In the genomic region with DNA sequence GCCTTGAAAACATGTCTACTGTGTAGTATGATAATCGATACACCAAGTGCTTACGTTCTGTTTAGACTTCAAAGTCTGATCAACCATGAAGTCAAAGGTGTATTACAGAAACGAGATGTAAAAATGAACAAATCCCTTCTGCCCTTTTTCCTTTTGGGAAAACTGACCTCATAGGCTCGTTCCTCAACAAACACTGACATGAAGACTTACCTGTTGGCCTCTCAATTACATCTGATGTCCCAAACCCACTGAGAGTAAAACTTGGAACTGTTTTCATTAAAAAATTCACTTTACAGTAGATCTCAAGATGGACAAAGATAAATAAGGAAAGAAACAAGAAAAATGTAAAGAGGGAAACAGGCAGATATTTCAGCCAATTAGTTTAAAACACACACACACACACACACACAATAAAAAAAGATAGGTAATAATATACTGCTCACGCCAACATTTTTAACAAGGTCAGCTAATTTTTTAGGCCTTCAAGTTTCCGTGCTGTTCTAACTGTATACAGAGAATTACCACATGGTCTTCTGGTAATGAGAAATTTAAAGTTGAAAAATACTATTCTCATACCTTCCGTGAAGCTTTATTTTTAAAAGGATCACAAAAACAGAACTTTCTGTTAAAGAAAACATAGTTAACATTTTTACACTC, we compare ENCODE assay signal across 10 cellular contexts. TPM values are rescaled to one million over a fixed set of nuclear protein-coding genes. Genes with fewer than 3 reads are reported as not detected.
A peak's percentile ranks its signal among the peaks of the same experiment; 100 is the strongest.
DNase-seq lines count a peak whose midpoint lies in the region; ATAC-seq, FAIRE-seq and TF ChIP-seq lines count a peak whose summit lies in the region.
"Had no signal": no experiment of that assay in that cellular context is flagged by ENCODE, and none has a peak within 500 bp of the region (broad histone marks: within the 10 kb centered on the region; RNA-seq: fewer than 3 reads in every experiment).

No MANE protein-coding gene starts in this region.

- peak overlapping the region; percentile 94 for H3K9ac ChIP-seq in HepG2 (ENCODE audit: insufficient read depth, low read depth, low read length)

- H4K20me1 ChIP-seq in HepG2 (ENCODE audit: insufficient read depth, low read length), result peaks cover 11% of the 10 kb centered on the region

- H2AFZ ChIP-seq in HepG2 (ENCODE audit: low read length), result no peak overlapping the region

- H3K36me3 Mint-ChIP-seq in activated CD8-positive, alpha-beta T cell treated with anti-CD3 and anti-CD28 coated beads for 36 hours (ENCODE audit: low read depth), result peaks cover 50% of the 10 kb centered on the region
- peaks cover 8 to 21% (median 13%) of the 10 kb centered on the region in 3 donors for H3K36me3 Mint-ChIP-seq in immature natural killer cell

- no peaks in the 10 kb centered on the region for H3K9me3 Mint-ChIP-seq in activated CD8-positive, alpha-beta T cell treated with anti-CD3 and anti-CD28 coated beads for 36 hours
- no peaks in the 10 kb centered on the region for H3K9me3 Mint-ChIP-seq in immature natural killer cell

- no peak for ATAC-seq in HepG2
- no peak for ATAC-seq in right lobe of liver
- ATAC-seq in activated CD8-positive, alpha-beta T cell treated with anti-CD3 and anti-CD28 coated beads for 36 hours, result no peak

- in situ Hi-C loops in HepG2 (cut with HindIII; ENCODE audit: extremely low pct_ligation_motif_present, low pct_unique_long_range_greater_than_20kb), result loop anchor here (5.0 to 10.0 kb wide), 2 partner anchors 41 to 98 kb away; a partner anchor contains a TSS

- DNase-seq in HepG2 (ENCODE audit: low spot score), result no peak
- no peak for DNase-seq in right lobe of liver
- no peak for DNase-seq in activated CD8-positive, alpha-beta T cell treated with anti-CD3 and anti-CD28 coated beads for 36 hours
- no peak for DNase-seq in immature natural killer cell
- DNase-seq in HPDE6-E6E7 (ENCODE audit: extremely low spot score), result no peak
- no peak for DNase-seq in HEK293T (ENCODE audit: extremely low spot score)
- no peak for DNase-seq in AG20443 (ENCODE audit: low spot score)
- DNase-seq in superior temporal gyrus (ENCODE audit: extremely low spot score), result no peak
- DNase-seq: amygdala, KG1 had no signal

- TF ChIP-seq CTCF in HepG2 (CRISPR knock-in tag; IDR thresholded peaks at IDR 0.05) (no peak), right lobe of liver (IDR thresholded peaks at IDR 0.05) (no peak)
- no peak for TF ChIP-seq CTCF in activated CD8-positive, alpha-beta T cell treated with anti-CD3 and anti-CD28 coated beads for 36 hours (IDR thresholded peaks at IDR 0.05)

- TF ChIP-seq RAD21 in HepG2 (CRISPR knock-in tag; IDR thresholded peaks at IDR 0.05), result no peak

- POLR2A ChIA-PET in HepG2 (lab: Yijun Ruan, JAX), result interaction anchor here (1.6 to 4.1 kb wide), 4 partner anchors 29 to 41 kb away, joined by 4 to 38 read pairs (median 16); a partner anchor contains a TSS
- POLR2A ChIA-PET in activated CD8-positive, alpha-beta T cell treated with anti-CD3 and anti-CD28 coated beads for 36 hours (lab: Charles Lee), result interaction anchor here (0.7 to 5.5 kb wide), 8 partner anchors 8 to 163 kb away, joined by 3 to 111 read pairs (median 6); a partner anchor contains a TSS
- POLR2A ChIA-PET in HEK293T (lab: Yijun Ruan, JAX), result interaction anchor here (0.8 to 3.4 kb wide), 6 partner anchors 8 to 34 kb away, joined by 4 to 18 read pairs (median 6); a partner anchor contains a TSS

- TF ChIP-seq EP300 in HepG2 (IDR thresholded peaks at IDR 0.05; ENCODE audit: low read depth in 2 of 2, low read length in 2 of 2), result no peak
- no peak for TF ChIP-seq EP300 in HepG2 (CRISPR knock-in tag; IDR thresholded peaks at IDR 0.05; ENCODE audit: borderline replicate concordance)

- WGBS in HepG2 (ENCODE audit: low lambda C conversion rate), result 63% methylated on average over 7 of the region's 7 CpGs
- WGBS in right lobe of liver (ENCODE audit: insufficient coverage, low coverage, low lambda C conversion rate, missing lambda C conversion rate), result 58% methylated on average over 7 of the region's 7 CpGs

- FAIRE-seq in HepG2 (lab: Jason Lieb, UNC), result no peak

- H3K4me3 Mint-ChIP-seq in activated CD8-positive, alpha-beta T cell treated with anti-CD3 and anti-CD28 coated beads for 36 hours, result peak overlapping the region; percentile 83
- H3K4me3 Mint-ChIP-seq in immature natural killer cell, result peak overlapping the region; percentile 33 to 69 (median 63)

- H3K27me3 ChIP-seq in HepG2 (ENCODE audit: control insufficient read depth in 1 of 2, insufficient read depth in 2 of 2, low read length in 2 of 2) (no peaks in the 10 kb centered on the region; a peak in 1 of 5 replicates), right lobe of liver (no peaks in the 10 kb centered on the region)

- H3K79me2 ChIP-seq in HepG2 (ENCODE audit: insufficient read depth, low read length), result peaks cover 41% of the 10 kb centered on the region

- H3K27ac Mint-ChIP-seq in activated CD8-positive, alpha-beta T cell treated with anti-CD3 and anti-CD28 coated beads for 36 hours, result peak overlapping the region; percentile 31
- peak overlapping the region; percentile 28 to 87 (median 50) for H3K27ac Mint-ChIP-seq in immature natural killer cell

- peaks cover 2 to 30% of the 10 kb centered on the region in 2 experiments; a peak in 4 of 5 replicates for H3K36me3 ChIP-seq in HepG2 (replicated peaks in 1 of 2; ENCODE audit: control insufficient read depth in 1 of 2, insufficient read depth in 2 of 2, low read length in 2 of 2)
- peaks cover 0 to 23% (median 10%) of the 10 kb centered on the region in 4 donors for H3K36me3 ChIP-seq in right lobe of liver

- CTCF ChIA-PET in HepG2 (lab: Yijun Ruan, JAX; ENCODE audit: low intra/inter-chr PET ratio, low total read pairs) (no interaction called here), HEK293T (lab: Yijun Ruan, JAX) (no interaction called here)
- CTCF ChIA-PET in activated CD8-positive, alpha-beta T cell treated with anti-CD3 and anti-CD28 coated beads for 36 hours (lab: Charles Lee), result interaction anchor here (1.5 to 2.9 kb wide), 4 partner anchors 8 to 44 kb away, joined by 5 to 9 read pairs (median 5); no protein-coding TSS in a partner anchor

- H3K4me2 ChIP-seq in HepG2 (ENCODE audit: low read depth, low read length), result peak overlapping the region; percentile 86

- peaks cover 33% of the 10 kb centered on the region for H3K4me1 Mint-ChIP-seq in activated CD8-positive, alpha-beta T cell treated with anti-CD3 and anti-CD28 coated beads for 36 hours (ENCODE audit: low read depth)
- H3K4me1 Mint-ChIP-seq in immature natural killer cell, result peaks cover 37 to 51% of the 10 kb centered on the region in 2 donors

- intact Hi-C loops in HepG2 (cut with micrococcal nuclease; ENCODE audit: unreplicated experiment), result no loop called here
- intact Hi-C loops in right lobe of liver (cut with DNase I), result no loop called here
- intact Hi-C loops in activated CD8-positive, alpha-beta T cell treated with anti-CD3 and anti-CD28 coated beads for 36 hours (cut with micrococcal nuclease), result loop anchor here (2.0 to 5.0 kb wide), 2 partner anchors 32 to 41 kb away; no protein-coding TSS in a partner anchor

- no TSS peak for BruUV-seq in HepG2 (replicated peaks; lab: Mats Ljungman, UMichigan)

- no peaks in the 10 kb centered on the region for H3K27me3 Mint-ChIP-seq in activated CD8-positive, alpha-beta T cell treated with anti-CD3 and anti-CD28 coated beads for 36 hours
- H3K27me3 Mint-ChIP-seq in immature natural killer cell (ENCODE audit: low read depth in 3 of 3), result peaks cover 7 to 26% (median 13%) of the 10 kb centered on the region in 3 donors

- peak overlapping the region; percentile 97 to 99 (median 98); a peak in 5 of 6 replicates for H3K4me3 ChIP-seq in HepG2 (replicated peaks in 1 of 3; ENCODE audit: insufficient read depth in 1 of 3, low read depth in 2 of 3, low read length in 3 of 3)
- H3K4me3 ChIP-seq in right lobe of liver, result no peak overlapping the region

- H3K9me3 ChIP-seq in HepG2 (ENCODE audit: low read length) (no peaks in the 10 kb centered on the region), right lobe of liver (no peaks in the 10 kb centered on the region)

- TF ChIP-seq POLR2A in HepG2 (IDR thresholded peaks at IDR 0.05; ENCODE audit: insufficient read depth in 1 of 2, low read depth in 2 of 2, low read length in 2 of 2), result no peak
- TF ChIP-seq POLR2A in right lobe of liver (IDR thresholded peaks at IDR 0.05), result no peak

- H3K27ac ChIP-seq in HepG2 (ENCODE audit: extremely low read length, insufficient read depth, low read length), result no peak overlapping the region
- H3K27ac ChIP-seq in right lobe of liver, result no peak overlapping the region

- peaks cover 40% of the 10 kb centered on the region for H3K4me1 ChIP-seq in HepG2 (ENCODE audit: insufficient read depth, low read length)
- peaks cover 0 to 8% (median 3%) of the 10 kb centered on the region in 4 donors for H3K4me1 ChIP-seq in right lobe of liver

RNA-seq across cellular contexts. Expression of a gene that starts 2.1 kb away (rescaled TPM):
- total RNA-seq in HepG2 (2016; rRNA removed; fragmentation: Illumina TruSeq; extraction: Trizol) (286 and 355 TPM in 2 replicates), right lobe of liver (10 to 100 TPM; 34.6 to 71.6 (median 63.9) TPM)
- total RNA-seq in HepG2 (2016; cell fraction: cytosol; rRNA removed; fragmentation: Illumina TruSeq; extraction: Trizol; ENCODE audit: low read depth), result 200 and 237 TPM in 2 replicates
- 276 and 350 TPM in 2 replicates for total RNA-seq in HepG2 (2016; cell fraction: insoluble cytoplasmic fraction; rRNA removed; fragmentation: Illumina TruSeq; extraction: Trizol)
- 380 and 392 TPM in 2 replicates for total RNA-seq in HepG2 (2016; cell fraction: membrane; rRNA removed; fragmentation: Illumina TruSeq; extraction: Trizol)
- total RNA-seq in HepG2 (2016; cell fraction: nucleus; rRNA removed; fragmentation: Illumina TruSeq; extraction: Trizol), result 162 and 177 TPM in 2 replicates
- polyA plus RNA-seq in HepG2 (2011; rRNA removed) (69.2 and 104 TPM in 2 replicates), immature natural killer cell (100 to 1,000 TPM; 191 to 322 (median 247) TPM)
- 42.7 and 59.4 TPM in 2 replicates for polyA plus RNA-seq in HepG2 (2011; cell fraction: cytosol; rRNA removed)
- polyA plus RNA-seq in HepG2 (2011; cell fraction: nucleus; rRNA removed), result 60.7 and 86.6 TPM in 2 replicates
- polyA plus RNA-seq in HepG2 (2012), result 128 and 194 TPM in 2 replicates
- polyA plus RNA-seq in HepG2 (2016; cell fraction: cytosol; fragmentation: Illumina TruSeq; extraction: Trizol; ENCODE audit: low read depth), result 295 and 368 TPM in 2 replicates
- polyA plus RNA-seq in HepG2 (2016; cell fraction: insoluble cytoplasmic fraction; fragmentation: Illumina TruSeq; extraction: Trizol; ENCODE audit: low read depth), result 469 and 491 TPM in 2 replicates
- polyA plus RNA-seq in HepG2 (2016; cell fraction: membrane; fragmentation: Illumina TruSeq; extraction: Trizol; ENCODE audit: low read depth), result 426 and 487 TPM in 2 replicates
- 344 and 363 TPM in 2 replicates for polyA plus RNA-seq in HepG2 (2016; cell fraction: nucleus; fragmentation: Illumina TruSeq; extraction: Trizol; ENCODE audit: insufficient read depth, low read depth)
- 17.4 and 49.8 TPM in 2 replicates for polyA minus RNA-seq in HepG2 (2011; rRNA and poly(A)+ RNA removed; ENCODE audit: low replicate concordance)
- 42.5 and 49.1 TPM in 2 replicates for polyA minus RNA-seq in HepG2 (2011; cell fraction: cytosol; rRNA and poly(A)+ RNA removed)
- 49.1 and 49.8 TPM in 2 replicates for polyA minus RNA-seq in HepG2 (2011; cell fraction: nucleus; rRNA and poly(A)+ RNA removed)
- total RNA-seq in activated CD8-positive, alpha-beta T cell treated with anti-CD3 and anti-CD28 coated beads for 36 hours, result 100 to 1,000 TPM; 415 to 416 TPM

RNA-seq across cellular contexts. Expression of a gene that starts 33.4 kb away (rescaled TPM):
- total RNA-seq in HepG2 (2016; rRNA removed; fragmentation: Illumina TruSeq; extraction: Trizol) (28.0 and 28.7 TPM in 2 replicates), right lobe of liver (10 to 100 TPM; 18.6 to 26.7 (median 21.9) TPM)
- total RNA-seq in HepG2 (2016; cell fraction: cytosol; rRNA removed; fragmentation: Illumina TruSeq; extraction: Trizol; ENCODE audit: low read depth), result 30.7 and 33.0 TPM in 2 replicates
- 28.3 TPM in 2 replicates for total RNA-seq in HepG2 (2016; cell fraction: insoluble cytoplasmic fraction; rRNA removed; fragmentation: Illumina TruSeq; extraction: Trizol)
- total RNA-seq in HepG2 (2016; cell fraction: membrane; rRNA removed; fragmentation: Illumina TruSeq; extraction: Trizol), result 24.7 and 28.2 TPM in 2 replicates
- 61.1 and 61.3 TPM in 2 replicates for total RNA-seq in HepG2 (2016; cell fraction: nucleus; rRNA removed; fragmentation: Illumina TruSeq; extraction: Trizol)
- polyA plus RNA-seq in HepG2 (2011; rRNA removed) (11.4 and 13.9 TPM in 2 replicates), immature natural killer cell (10 to 100 TPM; 28.3 to 73.3 (median 34.1) TPM)
- 5.1 and 8.1 TPM in 2 replicates for polyA plus RNA-seq in HepG2 (2011; cell fraction: cytosol; rRNA removed)
- polyA plus RNA-seq in HepG2 (2011; cell fraction: nucleus; rRNA removed), result 14.0 and 19.1 TPM in 2 replicates
- polyA plus RNA-seq in HepG2 (2012), result 13.5 and 18.9 TPM in 2 replicates
- 3.9 and 4.4 TPM in 2 replicates for polyA plus RNA-seq in HepG2 (2016; cell fraction: cytosol; fragmentation: Illumina TruSeq; extraction: Trizol; ENCODE audit: low read depth)
- polyA plus RNA-seq in HepG2 (2016; cell fraction: insoluble cytoplasmic fraction; fragmentation: Illumina TruSeq; extraction: Trizol; ENCODE audit: low read depth), result 12.7 and 14.4 TPM in 2 replicates
- polyA plus RNA-seq in HepG2 (2016; cell fraction: membrane; fragmentation: Illumina TruSeq; extraction: Trizol; ENCODE audit: low read depth), result 8.7 TPM in 2 replicates
- 27.5 and 27.9 TPM in 2 replicates for polyA plus RNA-seq in HepG2 (2016; cell fraction: nucleus; fragmentation: Illumina TruSeq; extraction: Trizol; ENCODE audit: insufficient read depth, low read depth)
- polyA minus RNA-seq in HepG2 (2011; rRNA and poly(A)+ RNA removed; ENCODE audit: low replicate concordance), result 24.1 and 32.5 TPM in 2 replicates
- polyA minus RNA-seq in HepG2 (2011; cell fraction: cytosol; rRNA and poly(A)+ RNA removed), result 26.4 and 29.3 TPM in 2 replicates
- 204 and 216 TPM in 2 replicates for polyA minus RNA-seq in HepG2 (2011; cell fraction: nucleus; rRNA and poly(A)+ RNA removed)
- 10 to 100 TPM; 27.9 to 29.3 TPM for total RNA-seq in activated CD8-positive, alpha-beta T cell treated with anti-CD3 and anti-CD28 coated beads for 36 hours

Comparison
In these comparisons a context has a peak if more than half of its experiments do, and no peak if none do; other contexts are left out.
1. H3K4me3 ChIP-seq: peak in HepG2 (3 of 3); none in right lobe of liver (0 of 3).